ENCODE assay signal across 8 cellular contexts in genomic region chr13:87123987-87124784, GRCh38.
A peak's percentile ranks its signal among the peaks of the same experiment; 100 is the strongest.
DNase-seq lines count a peak whose midpoint lies in the region; ATAC-seq, FAIRE-seq and TF ChIP-seq lines count a peak whose summit lies in the region.

No MANE protein-coding gene starts in this region.

- DNase-seq in Caki2 (ENCODE audit: low read depth), result peak; percentile 97
- peak; percentile 51 for DNase-seq in Jurkat, Clone E6-1 (ENCODE audit: low read depth, low spot score)
- DNase-seq in T1000 (lab: John Stamatoyannopoulos, UW), result peak; percentile 40
- peak; percentile 23 for DNase-seq in keratinocyte (ENCODE audit: low read depth, low spot score)
- no peak for DNase-seq in hippocampal formation (lab: John Stamatoyannopoulos, UW)
- no peak for DNase-seq in aorta
- no peak for DNase-seq in adrenal gland

- no peaks in the 10 kb centered on the region for H3K27me3 ChIP-seq in keratinocyte (ENCODE audit: control insufficient read depth, extremely low read depth, insufficient read depth, low read length)
- H3K27me3 ChIP-seq in aorta (ENCODE audit: control insufficient read depth in 1 of 2, insufficient read depth in 2 of 2, low read length in 1 of 2), result no peaks in the 10 kb centered on the region
- H3K27me3 ChIP-seq in adrenal gland, result no peaks in the 10 kb centered on the region

- no peak overlapping the region for H3K9ac ChIP-seq in keratinocyte (ENCODE audit: control insufficient read depth, extremely low read depth, insufficient read depth, low read length)

- H3K4me3 ChIP-seq in Jurkat, Clone E6-1 (ENCODE audit: low read length), result no peak overlapping the region
- H3K4me3 ChIP-seq in keratinocyte (ENCODE audit: control insufficient read depth in 2 of 3, extremely low read depth in 1 of 3, insufficient read depth in 2 of 3, low read depth in 1 of 3, low read length in 3 of 3), result no peak overlapping the region
- no peak overlapping the region for H3K4me3 ChIP-seq in aorta (ENCODE audit: low read length in 2 of 2)
- no peak overlapping the region for H3K4me3 ChIP-seq in adrenal gland

- TF ChIP-seq CTCF in keratinocyte (optimal IDR thresholded peaks at IDR 0.05 in 1 of 3, IDR thresholded peaks at IDR 0.05 in 1 of 3, conservative IDR thresholded peaks at IDR 0.05 in 1 of 3; ENCODE audit: extremely low read depth in 1 of 3, insufficient read depth in 2 of 3, low read length in 3 of 3) (no peak), adrenal gland (IDR thresholded peaks at IDR 0.05) (no peak)

- H3K9me3 ChIP-seq in keratinocyte (ENCODE audit: control insufficient read depth, low read depth, low read length) (no peaks in the 10 kb centered on the region), aorta (ENCODE audit: control insufficient read depth, low read length) (no peaks in the 10 kb centered on the region), adrenal gland (replicated peaks in 1 of 3) (no peaks in the 10 kb centered on the region)

- peak; percentile 67 for FAIRE-seq in keratinocyte (lab: Jason Lieb, UNC)

- H3K4me1 ChIP-seq in keratinocyte (ENCODE audit: control insufficient read depth, extremely low read depth, insufficient read depth, low read length) (peaks cover 4% of the 10 kb centered on the region), aorta (ENCODE audit: control insufficient read depth in 1 of 2, insufficient read depth in 2 of 2, low read length in 2 of 2) (no peaks in the 10 kb centered on the region), adrenal gland (replicated peaks in 1 of 2) (no peaks in the 10 kb centered on the region)

- H3K9me1 ChIP-seq in keratinocyte (ENCODE audit: control insufficient read depth, extremely low read depth, insufficient read depth, low read length), result no peaks in the 10 kb centered on the region

- no peaks in the 10 kb centered on the region for H3K36me3 ChIP-seq in keratinocyte (ENCODE audit: control insufficient read depth in 2 of 2, extremely low read depth in 1 of 2, insufficient read depth in 2 of 2, low read length in 2 of 2)
- H3K36me3 ChIP-seq in aorta (ENCODE audit: control insufficient read depth in 1 of 2, insufficient read depth in 2 of 2, low read length in 1 of 2), result no peaks in the 10 kb centered on the region
- no peaks in the 10 kb centered on the region for H3K36me3 ChIP-seq in adrenal gland (replicated peaks in 1 of 2)

- H4K20me1 ChIP-seq in keratinocyte (ENCODE audit: control insufficient read depth, extremely low read depth, insufficient read depth, low read length), result no peaks in the 10 kb centered on the region

- no peaks in the 10 kb centered on the region for H3K79me2 ChIP-seq in keratinocyte (ENCODE audit: control insufficient read depth, insufficient read depth, low read length)

- in situ Hi-C loops in Caki2 (cut with HindIII; ENCODE audit: low pct_unique_long_range_greater_than_20kb, low sequenced_read_pairs), result no loop called here

- H3K4me2 ChIP-seq in keratinocyte (ENCODE audit: control insufficient read depth, extremely low read depth, insufficient read depth, low read depth, low read length), result no peak overlapping the region

- no peak for ATAC-seq in aorta (ENCODE audit: low FRiP score)
- no peak for ATAC-seq in GM19351 (IDR thresholded peaks at IDR 0.05; ENCODE audit: unreplicated experiment)

- intact Hi-C loops in aorta (cut with DNase I), result no loop called here
- intact Hi-C loops in adrenal gland (cut with DNase I), result no loop called here

- WGBS in aorta, 2 donors, result 35 to 40% methylated on average over 10 of the region's 10 CpGs
- 43 to 56% (median 51%) methylated on average over 10 of the region's 10 CpGs for WGBS in adrenal gland, 4 donors

- no peak overlapping the region for H2AFZ ChIP-seq in keratinocyte (ENCODE audit: control insufficient read depth, low read length)

- H3K27ac ChIP-seq in keratinocyte (ENCODE audit: control insufficient read depth, insufficient read depth, low read length), result no peak overlapping the region
- H3K27ac ChIP-seq in aorta (ENCODE audit: low read depth in 1 of 2, low read length in 2 of 2), result no peak overlapping the region
- no peak overlapping the region for H3K27ac ChIP-seq in adrenal gland

- TF ChIP-seq POLR2A in adrenal gland (IDR thresholded peaks at IDR 0.05), result no peak

- dilution Hi-C loops in keratinocyte (cut with MboI; ENCODE audit: extremely low pct_ligation_motif_present, low sequenced_read_pairs), result no loop called here

Comparison
In these comparisons a context has a peak if more than half of its experiments do, and no peak if none do; other contexts are left out.
1. DNase-seq: peak in Caki2 (single experiment), Jurkat, Clone E6-1 (single experiment), T1000 (single experiment) and keratinocyte (single experiment); none in hippocampal formation (0 of 2), aorta (0 of 2) and adrenal gland (0 of 7).